ENCODE assay signal across 17 cellular contexts in the genomic region with DNA sequence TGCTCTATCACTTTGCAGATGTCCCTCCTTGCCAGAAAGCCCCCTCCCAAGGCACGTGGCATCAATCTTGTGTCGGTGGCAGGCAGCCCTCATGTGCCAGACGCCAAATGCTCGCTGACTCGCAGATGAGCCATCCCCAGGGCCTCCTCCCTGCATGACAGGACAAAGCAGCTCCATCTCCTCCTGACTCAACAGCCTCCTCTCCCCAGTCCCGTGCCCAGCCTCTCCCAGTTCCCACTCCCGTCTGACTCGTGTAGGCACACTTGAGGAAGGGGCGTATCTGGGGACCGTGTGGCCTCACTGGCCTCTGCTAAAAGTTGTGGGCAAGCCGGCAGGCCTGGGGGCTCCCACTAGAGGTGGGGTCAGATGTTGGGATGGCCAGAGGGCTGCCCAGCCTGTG.
DNase-seq lines count a peak whose midpoint lies in the region; FAIRE-seq and TF ChIP-seq lines count a peak whose summit lies in the region.
"Had no signal": no experiment of that assay in that cellular context is flagged by ENCODE, and none has a peak within 500 bp of the region (broad histone marks: within the 10 kb centered on the region; RNA-seq: fewer than 3 reads in every experiment).

No MANE protein-coding gene starts in this region.

- H3K9me1 ChIP-seq in endothelial cell of umbilical vein (replicated peaks; ENCODE audit: control insufficient read depth, extremely low read depth, insufficient read depth, low read length): no peaks in the 10 kb centered on the region

- H3K4me3 ChIP-seq in MG63 (no peak overlapping the region), endothelial cell of umbilical vein (replicated peaks in 1 of 3; ENCODE audit: insufficient read depth in 1 of 3, low read depth in 1 of 3, low read length in 3 of 3) (no peak overlapping the region), tibial artery (no peak overlapping the region)
- H3K4me3 ChIP-seq: lung, stomach had no signal

- TF ChIP-seq POLR2A in endothelial cell of umbilical vein (IDR thresholded peaks at IDR 0.05; ENCODE audit: low read depth, low read length): no peak

- TF ChIP-seq CTCF in endothelial cell of umbilical vein (IDR thresholded peaks at IDR 0.05; ENCODE audit: extremely low read depth in 1 of 2, insufficient read depth in 1 of 2, low read depth in 1 of 2, low read length in 2 of 2) (no peak), nephron progenitor cell (IDR thresholded peaks at IDR 0.05) (no peak), GM13977 (IDR thresholded peaks at IDR 0.05; ENCODE audit: extremely low read depth, insufficient read depth, missing control alignments) (no peak), tibial artery (IDR thresholded peaks at IDR 0.05) (no peak)

- H3K27ac ChIP-seq in endothelial cell of umbilical vein (ENCODE audit: insufficient read depth, low read depth, low read length) (no peak overlapping the region), tibial artery (no peak overlapping the region)
- H3K27ac ChIP-seq: stomach had no signal

- peaks cover 44% of the 10 kb centered on the region for H3K36me3 Mint-ChIP-seq in nephron progenitor cell (ENCODE audit: low read depth)

- FAIRE-seq in endothelial cell of umbilical vein (lab: Jason Lieb, UNC): no peak
- FAIRE-seq: endometrium, small intestine had no signal

- no peaks in the 10 kb centered on the region for H4K20me1 ChIP-seq in endothelial cell of umbilical vein (replicated peaks; ENCODE audit: control insufficient read depth, extremely low read depth, insufficient read depth, low read length)

- no peak overlapping the region for H2AFZ ChIP-seq in endothelial cell of umbilical vein (ENCODE audit: low read depth, low read length)

- no peaks in the 10 kb centered on the region for H3K4me1 ChIP-seq in endothelial cell of umbilical vein (ENCODE audit: control insufficient read depth, extremely low read depth, insufficient read depth, low read length)
- peaks cover 0 to 8% (median 4%) of the 10 kb centered on the region in 4 donors for H3K4me1 ChIP-seq in tibial artery

- in situ Hi-C loops in Caki2 (cut with HindIII; ENCODE audit: low pct_unique_long_range_greater_than_20kb, low sequenced_read_pairs): no loop called here
- in situ Hi-C loops in GM13977 (cut with MboI; ENCODE audit: low pct_unique_long_range_greater_than_20kb, low sequenced_read_pairs, unreplicated experiment): loop anchor here (10.0 kb wide), 1 partner anchor 211 kb away; no protein-coding TSS in a partner anchor

- CTCF ChIA-PET in endothelial cell of umbilical vein (lab: Charles Lee): interaction anchor here (0.5 to 2.6 kb wide), 3 partner anchors 14 to 230 kb away, joined by 3 to 9 read pairs (median 6); no protein-coding TSS in a partner anchor

- no peak overlapping the region for H3K4me2 ChIP-seq in endothelial cell of umbilical vein (ENCODE audit: insufficient read depth, low read length)

- DNase-seq in Caki2 (ENCODE audit: low read depth): peak; percentile 52
- peak; percentile 90 for DNase-seq in MG63
- DNase-seq in endothelial cell of umbilical vein (ENCODE audit: low read depth, low spot score): peak; percentile 23
- DNase-seq in nephron progenitor cell: no peak
- DNase-seq in GM13977 (ENCODE audit: low spot score): no peak
- DNase-seq in tibial artery: no peak
- DNase-seq in OCI-M2 (lab: John Stamatoyannopoulos, UW; ENCODE audit: unreplicated experiment): no peak
- DNase-seq in NCI-H1930 (lab: John Stamatoyannopoulos, UW): no peak
- DNase-seq: activated gamma-delta T cell, DMS79 treated with DMSO at 0.1 percent for 48 hours, NCI-H524 treated with DMSO at 0.1 percent for 48 hours, small intestine, stomach had no signal

- no peaks in the 10 kb centered on the region for H3K27me3 ChIP-seq in MG63
- no peaks in the 10 kb centered on the region for H3K27me3 ChIP-seq in endothelial cell of umbilical vein (ENCODE audit: control insufficient read depth in 2 of 2, insufficient read depth in 2 of 2, low read length in 2 of 2)
- no peaks in the 10 kb centered on the region for H3K27me3 ChIP-seq in tibial artery
- H3K27me3 ChIP-seq: stomach had no signal

- POLR2A ChIA-PET in endothelial cell of umbilical vein (lab: Charles Lee): no interaction called here

- H3K4me3 Mint-ChIP-seq in nephron progenitor cell: no peak overlapping the region
- H3K4me3 Mint-ChIP-seq: IgD-negative memory B cell; T-helper 2 cell treated with Interferon-gamma antibody and Interleukin-4, amounts not matched to agents 5 μg/mL and 100 μg/mL, for 36 hours had no signal

- H3K79me2 ChIP-seq in endothelial cell of umbilical vein (ENCODE audit: control insufficient read depth, insufficient read depth, low read length): no peaks in the 10 kb centered on the region

- H3K36me3 ChIP-seq in MG63 (peaks cover 19% of the 10 kb centered on the region), endothelial cell of umbilical vein (ENCODE audit: control insufficient read depth in 2 of 2, extremely low read depth in 1 of 2, insufficient read depth in 2 of 2, low read length in 2 of 2) (peaks cover 0 to 17% of the 10 kb centered on the region in 2 experiments), tibial artery (peaks cover 20 to 78% (median 51%) of the 10 kb centered on the region in 3 donors)

- H3K9me3 Mint-ChIP-seq in nephron progenitor cell: no peaks in the 10 kb centered on the region
- H3K9me3 Mint-ChIP-seq: IgD-negative memory B cell; T-helper 2 cell treated with Interferon-gamma antibody and Interleukin-4, amounts not matched to agents 5 μg/mL and 100 μg/mL, for 36 hours had no signal

- intact Hi-C loops in endothelial cell of umbilical vein (cut with micrococcal nuclease) (no loop called here), tibial artery (cut with DNase I; ENCODE audit: low total_unique reads) (loop anchor here (10.0 kb wide), 1 partner anchor 141 kb away; no protein-coding TSS in a partner anchor)

- dilution Hi-C loops in endothelial cell of umbilical vein (cut with MboI; ENCODE audit: extremely low pct_ligation_motif_present, low sequenced_read_pairs): loop anchor here (25.0 kb wide), 1 partner anchor 219 kb away; no protein-coding TSS in a partner anchor

- H3K9me3 ChIP-seq in MG63: no peaks in the 10 kb centered on the region
- H3K9me3 ChIP-seq in endothelial cell of umbilical vein (replicated peaks; ENCODE audit: control insufficient read depth, insufficient read depth, low read length): no peaks in the 10 kb centered on the region
- no peaks in the 10 kb centered on the region for H3K9me3 ChIP-seq in tibial artery
- H3K9me3 ChIP-seq: stomach had no signal

- BruUV-seq in endothelial cell of umbilical vein (replicated peaks; lab: Mats Ljungman, UMichigan): no TSS peak

- H3K9ac ChIP-seq in endothelial cell of umbilical vein (replicated peaks; ENCODE audit: extremely low read depth, insufficient read depth, low read length): no peak overlapping the region

- peaks cover 41% of the 10 kb centered on the region for H3K4me1 Mint-ChIP-seq in nephron progenitor cell

- peak overlapping the region; percentile 91 for H3K27ac Mint-ChIP-seq in nephron progenitor cell
- H3K27ac Mint-ChIP-seq: T-helper 2 cell treated with Interferon-gamma antibody and Interleukin-4, amounts not matched to agents 5 μg/mL and 100 μg/mL, for 36 hours had no signal

- peaks cover 5% of the 10 kb centered on the region for H3K27me3 Mint-ChIP-seq in nephron progenitor cell (ENCODE audit: low read depth, poor library complexity)
- H3K27me3 Mint-ChIP-seq: IgD-negative memory B cell had no signal

TF ChIP-seq in endothelial cell of umbilical vein, 7 proteins besides CTCF, POLR2A, EP300 and RAD21:
- TF ChIP-seq POLR2AphosphoS5 (IDR thresholded peaks at IDR 0.05; ENCODE audit: insufficient read depth, low read depth, low read length) (no peak), JUN (IDR thresholded peaks at IDR 0.05; ENCODE audit: borderline replicate concordance, insufficient read depth, insufficient read length, low read depth) (no peak), MYC (IDR thresholded peaks at IDR 0.05; ENCODE audit: low read depth, low read length) (no peak)

Comparison
In these comparisons a context has a peak if more than half of its experiments do, and no peak if none do; other contexts are left out.
1. DNase-seq: peak in Caki2 (single experiment), MG63 (single experiment) and endothelial cell of umbilical vein (single experiment); none in nephron progenitor cell (single experiment), GM13977 (single experiment), tibial artery (0 of 2), OCI-M2 (single experiment) and NCI-H1930 (0 of 2).